Comparison of ENCODE assay signal across 10 cellular contexts in genomic region chr12:111411187-111411764, GRCh38. TPM values are rescaled to one million over a fixed set of nuclear protein-coding genes. Genes with fewer than 3 reads are reported as not detected.
A peak's percentile ranks its signal among the peaks of the same experiment; 100 is the strongest.
DNase-seq lines count a peak whose midpoint lies in the region; ATAC-seq and TF ChIP-seq lines count a peak whose summit lies in the region.
"Had no signal": no experiment of that assay in that cellular context is flagged by ENCODE, and none has a peak within 500 bp of the region (broad histone marks: within the 10 kb centered on the region; RNA-seq: fewer than 3 reads in every experiment).

No MANE protein-coding gene starts in this region.

- H3K27me3 ChIP-seq in right cardiac atrium (ENCODE audit: control insufficient read depth, insufficient read depth) (no peaks in the 10 kb centered on the region), subcutaneous abdominal adipose tissue (ENCODE audit: control insufficient read depth in 5 of 5, insufficient read depth in 4 of 5, low read length in 5 of 5) (no peaks in the 10 kb centered on the region)

- POLR2A ChIA-PET in activated CD4-positive, alpha-beta T cell treated with anti-CD3 and anti-CD28 coated beads, Interleukin-2, amount 10 ng/mL, durations not matched to agents 7 days and 5 days (lab: Charles Lee): interaction anchor here (1.0 kb wide), 1 partner anchor 19 kb away, joined by 4 read pairs; no protein-coding TSS in a partner anchor
- POLR2A ChIA-PET in activated CD8-positive, alpha-beta T cell treated with anti-CD3 and anti-CD28 coated beads for 36 hours (lab: Charles Lee): interaction anchor here (1.1 to 13.4 kb wide), 4 partner anchors 14 to 52 kb away, joined by 3 to 225 read pairs (median 8); no protein-coding TSS in a partner anchor

- WGBS in right cardiac atrium: 73% methylated on average over 8 of the region's 8 CpGs

- intact Hi-C loops in activated CD8-positive, alpha-beta T cell treated with anti-CD3 and anti-CD28 coated beads for 36 hours (cut with micrococcal nuclease): no loop called here
- intact Hi-C loops in right cardiac atrium (cut with DNase I): no loop called here

- H3K4me3 Mint-ChIP-seq in activated CD4-positive, alpha-beta T cell treated with anti-CD3 and anti-CD28 coated beads, Interleukin-2, amount 10 ng/mL, durations not matched to agents 7 days and 5 days: no peak overlapping the region
- peak overlapping the region; percentile 51 for H3K4me3 Mint-ChIP-seq in activated CD8-positive, alpha-beta T cell treated with anti-CD3 and anti-CD28 coated beads for 36 hours

- peak overlapping the region in 3 of 5 donors; percentile 30 to 43 (median 39) for H3K9ac ChIP-seq in subcutaneous abdominal adipose tissue (ENCODE audit: low read length in 5 of 5)

- H3K9me3 ChIP-seq in right cardiac atrium (ENCODE audit: control insufficient read depth, low read length): no peaks in the 10 kb centered on the region
- H3K9me3 ChIP-seq in subcutaneous abdominal adipose tissue (ENCODE audit: control insufficient read depth in 5 of 5, low read length in 5 of 5): no peaks in the 10 kb centered on the region

- peaks cover 76% of the 10 kb centered on the region for H3K4me1 Mint-ChIP-seq in activated CD4-positive, alpha-beta T cell treated with anti-CD3 and anti-CD28 coated beads, Interleukin-2, amount 10 ng/mL, durations not matched to agents 7 days and 5 days
- H3K4me1 Mint-ChIP-seq in activated CD8-positive, alpha-beta T cell treated with anti-CD3 and anti-CD28 coated beads for 36 hours (ENCODE audit: low read depth): peaks cover 69% of the 10 kb centered on the region

- no peak for TF ChIP-seq CTCF in activated CD8-positive, alpha-beta T cell treated with anti-CD3 and anti-CD28 coated beads for 36 hours (IDR thresholded peaks at IDR 0.05)

- H3K27me3 Mint-ChIP-seq in activated CD4-positive, alpha-beta T cell treated with anti-CD3 and anti-CD28 coated beads, Interleukin-2, amount 10 ng/mL, durations not matched to agents 7 days and 5 days: no peaks in the 10 kb centered on the region
- no peaks in the 10 kb centered on the region for H3K27me3 Mint-ChIP-seq in activated CD8-positive, alpha-beta T cell treated with anti-CD3 and anti-CD28 coated beads for 36 hours

- H3K36me3 Mint-ChIP-seq in activated CD4-positive, alpha-beta T cell treated with anti-CD3 and anti-CD28 coated beads, Interleukin-2, amount 10 ng/mL, durations not matched to agents 7 days and 5 days (ENCODE audit: low read depth): peaks cover 24% of the 10 kb centered on the region
- H3K36me3 Mint-ChIP-seq in activated CD8-positive, alpha-beta T cell treated with anti-CD3 and anti-CD28 coated beads for 36 hours (ENCODE audit: low read depth): peaks cover 54% of the 10 kb centered on the region

- H3K4me3 ChIP-seq in right cardiac atrium (ENCODE audit: low read length) (no peak overlapping the region), subcutaneous abdominal adipose tissue (ENCODE audit: low read depth in 1 of 5, low read length in 5 of 5) (no peak overlapping the region)

- peak; percentile 20 for ATAC-seq in activated CD8-positive, alpha-beta T cell treated with anti-CD3 and anti-CD28 coated beads for 36 hours
- ATAC-seq in right cardiac atrium (no peak), HG03354 (IDR thresholded peaks at IDR 0.05; ENCODE audit: poor library complexity, severe bottlenecking, unreplicated experiment) (no peak)

- H3K36me3 ChIP-seq in subcutaneous abdominal adipose tissue (ENCODE audit: control insufficient read depth in 5 of 5, insufficient read depth in 5 of 5, low read length in 5 of 5): peaks cover 0 to 7% (median 0%) of the 10 kb centered on the region in 5 donors

- DNase-seq in activated CD4-positive, alpha-beta T cell treated with anti-CD3 and anti-CD28 coated beads, Interleukin-2, amount 10 ng/mL, durations not matched to agents 7 days and 5 days: no peak
- no peak for DNase-seq in activated CD4-positive, alpha-beta T cell treated with anti-CD3 and anti-CD28 coated beads, Interleukin-2, amount 50 U/mL, for 48 hours
- DNase-seq in activated CD8-positive, alpha-beta T cell treated with anti-CD3 and anti-CD28 coated beads for 36 hours: peak; percentile 42
- no peak for DNase-seq in right cardiac atrium
- DNase-seq in midbrain (lab: John Stamatoyannopoulos, UW): no peak
- no peak for DNase-seq in nucleus accumbens (lab: John Stamatoyannopoulos, UW)
- DNase-seq: ACHN, NCI-H1436 treated with DMSO at 0.1 percent for 48 hours had no signal

- peak overlapping the region; percentile 36 for H3K27ac Mint-ChIP-seq in activated CD4-positive, alpha-beta T cell treated with anti-CD3 and anti-CD28 coated beads, Interleukin-2, amount 10 ng/mL, durations not matched to agents 7 days and 5 days
- H3K27ac Mint-ChIP-seq in activated CD8-positive, alpha-beta T cell treated with anti-CD3 and anti-CD28 coated beads for 36 hours: peak overlapping the region; percentile 80

- H3K27ac ChIP-seq in right cardiac atrium (ENCODE audit: low read length): peak overlapping the region; percentile 50
- peak overlapping the region; percentile 92 for H3K27ac ChIP-seq in subcutaneous abdominal adipose tissue (ENCODE audit: low read depth, low read length)

- no peaks in the 10 kb centered on the region for H3K9me3 Mint-ChIP-seq in activated CD4-positive, alpha-beta T cell treated with anti-CD3 and anti-CD28 coated beads, Interleukin-2, amount 10 ng/mL, durations not matched to agents 7 days and 5 days
- H3K9me3 Mint-ChIP-seq in activated CD8-positive, alpha-beta T cell treated with anti-CD3 and anti-CD28 coated beads for 36 hours: no peaks in the 10 kb centered on the region

- CTCF ChIA-PET in activated CD4-positive, alpha-beta T cell treated with anti-CD3 and anti-CD28 coated beads, Interleukin-2, amount 10 ng/mL, durations not matched to agents 7 days and 5 days (lab: Charles Lee): interaction anchor here (0.6 to 3.3 kb wide), 7 partner anchors 8 to 777 kb away, joined by 3 to 19 read pairs (median 5); no protein-coding TSS in a partner anchor
- CTCF ChIA-PET in activated CD8-positive, alpha-beta T cell treated with anti-CD3 and anti-CD28 coated beads for 36 hours (lab: Charles Lee): interaction anchor here (1.6 to 25.6 kb wide), 3 partner anchors 13 to 26 kb away, joined by 6 to 1222 read pairs (median 91); no protein-coding TSS in a partner anchor

- peaks cover 41% of the 10 kb centered on the region for H3K4me1 ChIP-seq in right cardiac atrium (ENCODE audit: control insufficient read depth, insufficient read depth, low read length)
- peaks cover 24 to 90% (median 86%) of the 10 kb centered on the region in 5 donors for H3K4me1 ChIP-seq in subcutaneous abdominal adipose tissue (ENCODE audit: control insufficient read depth in 5 of 5, insufficient read depth in 5 of 5, low read length in 5 of 5)

RNA-seq across cellular contexts. Expression of gene SH2B3, which starts 5.6 kb away (rescaled TPM):
- 10 to 100 TPM; 29.7 to 29.8 TPM for total RNA-seq in activated CD4-positive, alpha-beta T cell treated with anti-CD3 and anti-CD28 coated beads, Interleukin-2, amount 10 ng/mL, durations not matched to agents 7 days and 5 days
- total RNA-seq in activated CD8-positive, alpha-beta T cell treated with anti-CD3 and anti-CD28 coated beads for 36 hours: 10 to 100 TPM; 48.7 to 52.7 TPM
- 10 to 100 TPM; 24.9 to 31.2 (median 29.2) TPM for total RNA-seq in right cardiac atrium
- polyA plus RNA-seq in right cardiac atrium: 10.3 TPM

RNA-seq across cellular contexts. Expression of gene PHETA1, which starts 42.4 kb away (rescaled TPM):
- under 1 TPM; 0.69 to 0.97 TPM for total RNA-seq in activated CD4-positive, alpha-beta T cell treated with anti-CD3 and anti-CD28 coated beads, Interleukin-2, amount 10 ng/mL, durations not matched to agents 7 days and 5 days
- 1 to 10 TPM; 1.2 to 1.7 TPM for total RNA-seq in activated CD8-positive, alpha-beta T cell treated with anti-CD3 and anti-CD28 coated beads for 36 hours
- total RNA-seq in right cardiac atrium: 10 to 100 TPM in 1 of 4 donors, 1 to 10 TPM in 3; 8.0 to 11.6 (median 8.8) TPM
- 9.1 TPM for polyA plus RNA-seq in right cardiac atrium
